In genomic region chr12:89470741-89471504, GRCh38 we compare ENCODE assay signal across 8 cellular contexts. TPM values are rescaled to one million over a fixed set of nuclear protein-coding genes. Genes with fewer than 3 reads are reported as not detected.
DNase-seq lines count a peak whose midpoint lies in the region; ATAC-seq, FAIRE-seq and TF ChIP-seq lines count a peak whose summit lies in the region.

No MANE protein-coding gene starts in this region.

- peak; percentile 24 for FAIRE-seq in endothelial cell of umbilical vein (lab: Jason Lieb, UNC)

- no peaks in the 10 kb centered on the region for H3K27me3 Mint-ChIP-seq in naive B cell

- no peaks in the 10 kb centered on the region for H3F3A ChIP-seq in DOHH2 (ENCODE audit: control insufficient read depth, insufficient read depth)

- dilution Hi-C loops in endothelial cell of umbilical vein (cut with MboI; ENCODE audit: extremely low pct_ligation_motif_present, low sequenced_read_pairs): loop anchor here (25.0 kb wide), 2 partner anchors 134 to 434 kb away; no protein-coding TSS in a partner anchor

- TF ChIP-seq CTCF in DOHH2 (IDR thresholded peaks at IDR 0.05; ENCODE audit: low read depth, low read length, poor library complexity, severe bottlenecking) (peak; percentile 73), endothelial cell of umbilical vein (IDR thresholded peaks at IDR 0.05; ENCODE audit: extremely low read depth in 1 of 2, insufficient read depth in 1 of 2, low read depth in 1 of 2, low read length in 2 of 2) (peak; percentile 40 to 56)

- H3K9ac ChIP-seq in endothelial cell of umbilical vein (replicated peaks; ENCODE audit: extremely low read depth, insufficient read depth, low read length): no peak overlapping the region

- peak overlapping the region in 1 of 8 donors; percentile 50 for H3K4me3 Mint-ChIP-seq in naive B cell

- no peak overlapping the region for H3K27ac ChIP-seq in DOHH2 (ENCODE audit: low read depth, low read length)
- no peak overlapping the region for H3K27ac ChIP-seq in endothelial cell of umbilical vein (ENCODE audit: insufficient read depth, low read depth, low read length)

- POLR2A ChIA-PET in endothelial cell of umbilical vein (lab: Charles Lee): no interaction called here

- H3K4me2 ChIP-seq in DOHH2 (ENCODE audit: low read length) (no peak overlapping the region), endothelial cell of umbilical vein (ENCODE audit: insufficient read depth, low read length) (no peak overlapping the region)

- no peak overlapping the region for H2AFZ ChIP-seq in endothelial cell of umbilical vein (ENCODE audit: low read depth, low read length)

- intact Hi-C loops in endothelial cell of umbilical vein (cut with micrococcal nuclease): loop anchor here (1.0 to 5.0 kb wide), 3 partner anchors 53 to 1486 kb away; partner anchors contain the start of genes CCER1 and GALNT4

- H3K79me2 ChIP-seq in DOHH2 (ENCODE audit: control insufficient read depth, low read length): no peaks in the 10 kb centered on the region
- no peaks in the 10 kb centered on the region for H3K79me2 ChIP-seq in endothelial cell of umbilical vein (ENCODE audit: control insufficient read depth, insufficient read depth, low read length)

- H3K4me1 ChIP-seq in DOHH2 (ENCODE audit: control insufficient read depth, low read length) (peaks cover 10% of the 10 kb centered on the region), endothelial cell of umbilical vein (ENCODE audit: control insufficient read depth, extremely low read depth, insufficient read depth, low read length) (peaks cover 9% of the 10 kb centered on the region)

- H3K4me1 Mint-ChIP-seq in naive B cell: peaks cover 18 to 51% (median 42%) of the 10 kb centered on the region in 3 donors

- H4K20me1 ChIP-seq in DOHH2 (ENCODE audit: control insufficient read depth, insufficient read depth, low read depth, low read length): no peaks in the 10 kb centered on the region
- no peaks in the 10 kb centered on the region for H4K20me1 ChIP-seq in endothelial cell of umbilical vein (replicated peaks; ENCODE audit: control insufficient read depth, extremely low read depth, insufficient read depth, low read length)

- H3K9me3 Mint-ChIP-seq in naive B cell: no peaks in the 10 kb centered on the region

- H3K27me3 ChIP-seq in DOHH2 (ENCODE audit: control insufficient read depth, low read length) (no peaks in the 10 kb centered on the region), endothelial cell of umbilical vein (ENCODE audit: control insufficient read depth in 2 of 2, insufficient read depth in 2 of 2, low read length in 2 of 2) (no peaks in the 10 kb centered on the region)

- no TSS peak for BruUV-seq in endothelial cell of umbilical vein (replicated peaks; lab: Mats Ljungman, UMichigan)

- ATAC-seq in GM19324 (IDR thresholded peaks at IDR 0.05; ENCODE audit: low FRiP score, unreplicated experiment) (peak; percentile 41), HG03520 (IDR thresholded peaks at IDR 0.05; ENCODE audit: unreplicated experiment) (peak; percentile 30), naive B cell (ENCODE audit: low read depth in 2 of 2) (peak; percentile 64 to 74)

- no peaks in the 10 kb centered on the region for H3K9me2 ChIP-seq in DOHH2 (replicated peaks; ENCODE audit: control insufficient read depth, low read length)

- TF ChIP-seq POLR2A in endothelial cell of umbilical vein (IDR thresholded peaks at IDR 0.05; ENCODE audit: low read depth, low read length): no peak

- peak overlapping the region in 3 of 6 donors; percentile 42 to 57 (median 56) for H3K27ac Mint-ChIP-seq in naive B cell

- H3K36me3 ChIP-seq in DOHH2 (ENCODE audit: control insufficient read depth, low read length) (no peaks in the 10 kb centered on the region), endothelial cell of umbilical vein (ENCODE audit: control insufficient read depth in 2 of 2, extremely low read depth in 1 of 2, insufficient read depth in 2 of 2, low read length in 2 of 2) (no peaks in the 10 kb centered on the region)

- no peaks in the 10 kb centered on the region for H3K9me3 ChIP-seq in DOHH2 (ENCODE audit: control insufficient read depth, insufficient read depth, low read length)
- H3K9me3 ChIP-seq in endothelial cell of umbilical vein (replicated peaks; ENCODE audit: control insufficient read depth, insufficient read depth, low read length): no peaks in the 10 kb centered on the region

- DNase-seq in RPMI7951 (ENCODE audit: low read depth): peak; percentile 40
- DNase-seq in endothelial cell of umbilical vein (ENCODE audit: low read depth, low spot score): peak; percentile 73
- peak; percentile 41 for DNase-seq in naive B cell
- DNase-seq in NCI-H2171 (lab: John Stamatoyannopoulos, UW): no peak
- no peak for DNase-seq in RKO (ENCODE audit: low spot score)

- CTCF ChIA-PET in endothelial cell of umbilical vein (lab: Charles Lee): interaction anchor here (0.6 to 3.2 kb wide), 8 partner anchors 9 to 1475 kb away, joined by 3 to 24 read pairs (median 3); partner anchors contain the start of genes GALNT4 and POC1B

- H3K9me1 ChIP-seq in endothelial cell of umbilical vein (replicated peaks; ENCODE audit: control insufficient read depth, extremely low read depth, insufficient read depth, low read length): no peaks in the 10 kb centered on the region

- peaks cover 0 to 3% of the 10 kb centered on the region in 2 donors for H3K36me3 Mint-ChIP-seq in naive B cell

- H3K4me3 ChIP-seq in DOHH2 (ENCODE audit: low read length) (no peak overlapping the region), endothelial cell of umbilical vein (replicated peaks in 1 of 3; ENCODE audit: insufficient read depth in 1 of 3, low read depth in 1 of 3, low read length in 3 of 3) (no peak overlapping the region)

TF ChIP-seq in endothelial cell of umbilical vein, 7 proteins besides CTCF, POLR2A, EP300 and RAD21:
- TF ChIP-seq FOS (IDR thresholded peaks at IDR 0.05; ENCODE audit: borderline replicate concordance, insufficient read depth, low read length) (no peak), POLR2AphosphoS5 (IDR thresholded peaks at IDR 0.05; ENCODE audit: insufficient read depth, low read depth, low read length) (no peak), MYC (IDR thresholded peaks at IDR 0.05; ENCODE audit: low read depth, low read length) (no peak), JUN (IDR thresholded peaks at IDR 0.05; ENCODE audit: borderline replicate concordance, insufficient read depth, insufficient read length, low read depth) (no peak), MAX (IDR thresholded peaks at IDR 0.05; ENCODE audit: insufficient read depth, insufficient read length) (no peak), GATA2 (IDR thresholded peaks at IDR 0.05; ENCODE audit: insufficient read depth, insufficient read length, low read depth, low read length) (no peak), EZH2 (IDR thresholded peaks at IDR 0.05; ENCODE audit: borderline replicate concordance, low read depth, low read length, severe bottlenecking) (no peak)
TF ChIP-seq in endothelial cell of umbilical vein: peak in this region for 0.

RNA-seq across cellular contexts. Expression of gene GALNT4, which starts 53.7 kb away (rescaled TPM):
- total RNA-seq in RPMI7951 (2014; rRNA removed; shearing (Covaris generic)): 5.3 and 6.9 TPM in 2 replicates
- total RNA-seq in endothelial cell of umbilical vein: 9.8 and 10.9 TPM in 2 replicates
- 1.3 and 2.0 TPM in 2 replicates for polyA plus RNA-seq in endothelial cell of umbilical vein
- 1.8 and 2.3 TPM in 2 replicates for polyA plus RNA-seq in endothelial cell of umbilical vein (2011; cell fraction: cytosol; rRNA removed)
- 2.0 and 3.5 TPM in 2 replicates for polyA plus RNA-seq in endothelial cell of umbilical vein (2011; cell fraction: nucleus; rRNA removed)
- polyA plus RNA-seq in endothelial cell of umbilical vein (2012): 5.9 and 9.0 TPM in 2 replicates
- 3.4 and 4.5 TPM in 2 replicates for polyA minus RNA-seq in endothelial cell of umbilical vein
- polyA minus RNA-seq in endothelial cell of umbilical vein (2011; cell fraction: cytosol; rRNA and poly(A)+ RNA removed): not detected
- 4.8 TPM in 2 replicates for polyA minus RNA-seq in endothelial cell of umbilical vein (2011; cell fraction: nucleus; rRNA and poly(A)+ RNA removed)
- polyA plus RNA-seq in naive B cell (ENCODE audit: low read depth in 6 of 6): 1 to 10 TPM in 5 of 6 donors, not detected in 1; 2.7 to 8.1 (median 6.6) TPM

RNA-seq across cellular contexts. Expression of gene POC1B, which starts 54.9 kb away (rescaled TPM):
- 10.7 and 19.9 TPM in 2 replicates for total RNA-seq in RPMI7951 (2014; rRNA removed; shearing (Covaris generic))
- 18.2 and 22.9 TPM in 2 replicates for total RNA-seq in endothelial cell of umbilical vein
- polyA plus RNA-seq in endothelial cell of umbilical vein (6.5 and 7.1 TPM in 2 replicates), naive B cell (ENCODE audit: low read depth in 6 of 6) (10 to 100 TPM; 41.2 to 65.8 (median 45.1) TPM)
- 9.4 and 10.4 TPM in 2 replicates for polyA plus RNA-seq in endothelial cell of umbilical vein (2011; cell fraction: cytosol; rRNA removed)
- polyA plus RNA-seq in endothelial cell of umbilical vein (2011; cell fraction: nucleus; rRNA removed): 14.8 and 15.6 TPM in 2 replicates
- polyA plus RNA-seq in endothelial cell of umbilical vein (2012): 14.4 and 16.9 TPM in 2 replicates
- 19.0 and 22.4 TPM in 2 replicates for polyA minus RNA-seq in endothelial cell of umbilical vein
- polyA minus RNA-seq in endothelial cell of umbilical vein (2011; cell fraction: cytosol; rRNA and poly(A)+ RNA removed): 6.8 TPM
- 34.2 and 44.5 TPM in 2 replicates for polyA minus RNA-seq in endothelial cell of umbilical vein (2011; cell fraction: nucleus; rRNA and poly(A)+ RNA removed)

Comparison
In these comparisons a context has a peak if more than half of its experiments do, and no peak if none do; other contexts are left out.
1. DNase-seq: peak in RPMI7951 (single experiment), endothelial cell of umbilical vein (single experiment) and naive B cell (single experiment); none in NCI-H2171 (single experiment) and RKO (single experiment).
2. Peak in every context shown above with its lines, with median percentiles within 50 percentile points of each other: ATAC-seq.